14 cellular contexts compared by ENCODE assay signal in the genomic region with DNA sequence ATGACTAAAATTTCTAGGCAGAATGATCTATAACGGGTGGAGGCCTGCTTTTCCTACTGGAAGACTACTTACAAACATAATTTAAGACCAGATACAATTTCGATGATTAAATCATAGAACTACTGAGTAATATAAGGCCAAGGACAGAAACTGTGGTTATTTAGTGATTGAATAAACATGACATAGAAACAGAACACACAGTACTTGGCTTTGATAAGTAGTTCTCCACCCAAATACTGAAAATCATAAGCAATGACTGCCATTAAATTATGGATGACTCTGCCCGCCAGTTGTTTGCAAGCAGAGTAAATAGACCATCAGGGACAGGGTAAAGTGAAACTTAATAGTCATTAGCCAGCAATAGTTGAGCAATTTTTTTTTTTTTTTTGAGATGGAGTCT. TPM values are rescaled to one million over a fixed set of nuclear protein-coding genes. Genes with fewer than 3 reads are reported as not detected.
DNase-seq lines count a peak whose midpoint lies in the region; ATAC-seq, FAIRE-seq and TF ChIP-seq lines count a peak whose summit lies in the region.
"Had no signal": no experiment of that assay in that cellular context is flagged by ENCODE, and none has a peak within 500 bp of the region (broad histone marks: within the 10 kb centered on the region; RNA-seq: fewer than 3 reads in every experiment).

No MANE protein-coding gene starts in this region.

- no peaks in the 10 kb centered on the region for H3K79me2 ChIP-seq in PC-3 (ENCODE audit: low read length)

- H3K4me1 Mint-ChIP-seq in activated naive CD4-positive, alpha-beta T cell treated with anti-CD3 and anti-CD28 coated beads, Interleukin-2, amount 10 ng/mL, durations not matched to agents 7 days and 5 days, result peaks cover 5% of the 10 kb centered on the region

- no peak for TF ChIP-seq CTCF in GM13977 (IDR thresholded peaks at IDR 0.05; ENCODE audit: extremely low read depth, insufficient read depth, missing control alignments)
- no peak for TF ChIP-seq CTCF in PC-3 (conservative IDR thresholded peaks at IDR 0.05; ENCODE audit: low read depth, low read length)

- peaks cover 1% of the 10 kb centered on the region for H3K36me3 Mint-ChIP-seq in activated naive CD4-positive, alpha-beta T cell treated with anti-CD3 and anti-CD28 coated beads, Interleukin-2, amount 10 ng/mL, durations not matched to agents 7 days and 5 days

- CTCF ChIA-PET in PC-3 (lab: Charles Lee), result no interaction called here
- CTCF ChIA-PET in activated naive CD4-positive, alpha-beta T cell treated with anti-CD3 and anti-CD28 coated beads, Interleukin-2, amount 10 ng/mL, durations not matched to agents 7 days and 5 days (lab: Charles Lee), result no interaction called here

- H3K27ac ChIP-seq in PC-3 (ENCODE audit: low read length) (no peak overlapping the region), small intestine (ENCODE audit: low read depth in 1 of 2, low read length in 1 of 2) (no peak overlapping the region)
- H3K27ac ChIP-seq: colonic mucosa had no signal

- no peak overlapping the region for H3K9ac ChIP-seq in PC-3 (ENCODE audit: low read length)

- WGBS in small intestine, 3 donors, result 58 to 64% (median 60%) methylated on average over 3 of the region's 3 CpGs

- ATAC-seq in PC-3 (peak; percentile 57), left ventricle myocardium superior (peak; percentile 63), GM21515 (IDR thresholded peaks at IDR 0.05; ENCODE audit: unreplicated experiment) (no peak)

- H3K9me3 ChIP-seq in PC-3 (ENCODE audit: low read length), result no peaks in the 10 kb centered on the region
- no peaks in the 10 kb centered on the region for H3K9me3 ChIP-seq in small intestine (ENCODE audit: control insufficient read depth, low read depth)
- H3K9me3 ChIP-seq: colonic mucosa, MG63 had no signal

- no peaks in the 10 kb centered on the region for H3F3A ChIP-seq in PC-3 (ENCODE audit: low read length, unreplicated experiment)

- H3K9me3 Mint-ChIP-seq in activated naive CD4-positive, alpha-beta T cell treated with anti-CD3 and anti-CD28 coated beads, Interleukin-2, amount 10 ng/mL, durations not matched to agents 7 days and 5 days, result no peaks in the 10 kb centered on the region

- intact Hi-C loops in PC-3 (cut with micrococcal nuclease), result no loop called here
- intact Hi-C loops in left ventricle myocardium superior (cut with micrococcal nuclease), result no loop called here

- FAIRE-seq in small intestine (lab: Jason Lieb, UNC), result no peak

- H3K36me3 ChIP-seq in PC-3 (ENCODE audit: low read depth, low read length) (no peaks in the 10 kb centered on the region), small intestine (ENCODE audit: control insufficient read depth in 2 of 2, insufficient read depth in 2 of 2, low read length in 2 of 2) (no peaks in the 10 kb centered on the region)
- H3K36me3 ChIP-seq: colonic mucosa, MG63 had no signal

- H3K27me3 ChIP-seq in PC-3 (ENCODE audit: low read length) (no peaks in the 10 kb centered on the region), small intestine (ENCODE audit: control insufficient read depth in 2 of 2, insufficient read depth in 2 of 2, low read length in 2 of 2) (no peaks in the 10 kb centered on the region)
- H3K27me3 ChIP-seq: colonic mucosa, MG63 had no signal

- BruUV-seq in PC-3 (replicated peaks; lab: Mats Ljungman, UMichigan), result no TSS peak

- H3K9me2 ChIP-seq in PC-3 (replicated peaks; ENCODE audit: low read length), result no peaks in the 10 kb centered on the region

- H2AFZ ChIP-seq in PC-3 (ENCODE audit: low read length), result no peak overlapping the region

- H3K4me2 ChIP-seq in PC-3 (ENCODE audit: low read length), result no peak overlapping the region

- no peaks in the 10 kb centered on the region for H3K27me3 Mint-ChIP-seq in activated naive CD4-positive, alpha-beta T cell treated with anti-CD3 and anti-CD28 coated beads, Interleukin-2, amount 10 ng/mL, durations not matched to agents 7 days and 5 days

- no peak overlapping the region for H3K4me3 ChIP-seq in PC-3 (ENCODE audit: low read length)
- no peak overlapping the region for H3K4me3 ChIP-seq in small intestine (ENCODE audit: low read depth in 1 of 2, low read length in 2 of 2)
- H3K4me3 ChIP-seq: colonic mucosa, MG63 had no signal

- H3K4me1 ChIP-seq in PC-3 (ENCODE audit: insufficient read depth, low read length) (no peaks in the 10 kb centered on the region), small intestine (ENCODE audit: control insufficient read depth in 2 of 2, insufficient read depth in 1 of 2, low read depth in 1 of 2, low read length in 1 of 2) (no peaks in the 10 kb centered on the region)
- H3K4me1 ChIP-seq: colonic mucosa had no signal

- H4K20me1 ChIP-seq in PC-3 (ENCODE audit: low read length), result no peaks in the 10 kb centered on the region

- DNase-seq in GM13977 (ENCODE audit: low spot score) (peak; percentile 45), PC-3 (peak; percentile 35), left ventricle myocardium superior (no peak), small intestine (peak; percentile 43), midbrain (lab: John Stamatoyannopoulos, UW) (no peak), EL (no peak)
- no peak for DNase-seq in activated naive CD4-positive, alpha-beta T cell treated with anti-CD3 and anti-CD28 coated beads, Interleukin-2, amount 10 ng/mL, durations not matched to agents 7 days and 5 days
- DNase-seq: colonic mucosa; MG63; NCI-H2171 treated with DMSO at 0.1 percent for 48 hours; OCI-M1; stimulated activated CD4-positive, alpha-beta T cell treated with anti-CD3 and anti-CD28 coated beads, Interleukin-2, amount 100 ng/mL, for 48 hours; stimulated activated naive CD4-positive, alpha-beta T cell had no signal

- POLR2A ChIA-PET in PC-3 (lab: Charles Lee; ENCODE audit: unreplicated experiment), result interaction anchor here (0.6 kb wide), 1 partner anchor 129 kb away, joined by 9 read pairs; no protein-coding TSS in a partner anchor

- in situ Hi-C loops in GM13977 (cut with MboI; ENCODE audit: low pct_unique_long_range_greater_than_20kb, low sequenced_read_pairs, unreplicated experiment), result no loop called here

- no peak overlapping the region for H3K4me3 Mint-ChIP-seq in activated naive CD4-positive, alpha-beta T cell treated with anti-CD3 and anti-CD28 coated beads, Interleukin-2, amount 10 ng/mL, durations not matched to agents 7 days and 5 days

- no peak overlapping the region for H3K27ac Mint-ChIP-seq in activated naive CD4-positive, alpha-beta T cell treated with anti-CD3 and anti-CD28 coated beads, Interleukin-2, amount 10 ng/mL, durations not matched to agents 7 days and 5 days

RNA-seq across cellular contexts. Expression of a gene that starts 17.2 kb away (rescaled TPM):
- total RNA-seq in PC-3 (2014; rRNA removed) (3.3 and 4.8 TPM in 2 replicates), left ventricle myocardium superior (8.7 TPM)
- polyA plus RNA-seq in small intestine, result 10 to 100 TPM; 22.3 to 39.8 (median 31.3) TPM

RNA-seq across cellular contexts. Expression of a gene that starts 42.1 kb away (rescaled TPM):
- total RNA-seq in PC-3 (2014; rRNA removed) (30.1 and 38.9 TPM in 2 replicates), left ventricle myocardium superior (53.8 TPM)
- polyA plus RNA-seq in small intestine, result 10 to 100 TPM; 33.5 to 36.0 (median 35.1) TPM

Comparison
In these comparisons a context has a peak if more than half of its experiments do, and no peak if none do; other contexts are left out.
1. DNase-seq: peak in GM13977 (single experiment), PC-3 (single experiment) and small intestine (single experiment); none in left ventricle myocardium superior (single experiment), activated naive CD4-positive, alpha-beta T cell treated with anti-CD3 and anti-CD28 coated beads, Interleukin-2, amount 10 ng/mL, durations not matched to agents 7 days and 5 days (single experiment), midbrain (single experiment) and EL (single experiment).